ENCODE assay signal across 2 cellular contexts in the genomic region with DNA sequence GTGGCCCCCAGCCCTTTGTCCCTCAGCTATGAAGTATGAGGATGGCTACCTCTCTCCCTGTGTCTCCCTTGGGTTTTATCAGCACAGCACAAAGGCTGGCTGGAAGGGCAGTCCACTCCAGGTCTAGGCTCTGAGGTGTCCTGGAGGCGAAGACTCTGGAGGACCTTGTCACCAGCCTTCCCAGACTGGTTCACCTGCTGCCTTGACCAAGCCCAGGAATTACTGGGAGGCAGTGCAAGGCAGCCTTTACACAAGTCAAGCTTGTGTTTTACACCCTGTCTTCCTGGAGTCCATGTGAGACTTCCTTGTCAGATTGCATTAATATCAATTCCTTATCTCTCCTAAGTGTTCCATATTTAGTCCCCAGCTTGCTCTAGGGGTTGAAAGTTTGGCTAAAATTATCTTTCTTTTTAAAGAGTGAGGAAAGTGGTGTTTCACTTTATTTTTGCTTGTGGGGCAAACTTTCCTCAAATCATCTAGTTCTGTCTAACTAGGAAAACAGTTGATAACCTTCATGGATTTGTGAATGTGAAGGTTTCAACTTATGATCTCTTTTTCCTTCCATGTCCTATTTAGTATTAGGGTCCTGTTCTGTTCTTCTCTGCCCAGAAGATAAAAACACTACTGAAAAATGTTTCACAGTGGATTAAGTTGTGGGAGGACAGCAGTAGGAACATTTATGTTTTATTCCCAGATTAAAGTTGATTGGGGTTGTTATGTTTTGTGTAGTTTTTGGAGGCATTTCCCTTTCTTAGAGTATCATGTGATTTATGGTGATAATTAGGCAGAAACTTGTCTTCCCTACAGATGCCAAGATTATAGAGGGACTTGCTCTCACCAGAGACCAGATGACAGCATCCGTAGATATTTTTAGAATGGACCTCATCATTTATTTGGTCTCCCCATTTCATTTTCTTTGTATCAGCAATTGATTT.
TF ChIP-seq lines count a peak whose summit lies in the region.

No MANE protein-coding gene starts in this region.

TF ChIP-seq in IMR-90, 13 proteins besides CTCF, POLR2A, EP300 and RAD21:
- TF ChIP-seq, protein P1, sequence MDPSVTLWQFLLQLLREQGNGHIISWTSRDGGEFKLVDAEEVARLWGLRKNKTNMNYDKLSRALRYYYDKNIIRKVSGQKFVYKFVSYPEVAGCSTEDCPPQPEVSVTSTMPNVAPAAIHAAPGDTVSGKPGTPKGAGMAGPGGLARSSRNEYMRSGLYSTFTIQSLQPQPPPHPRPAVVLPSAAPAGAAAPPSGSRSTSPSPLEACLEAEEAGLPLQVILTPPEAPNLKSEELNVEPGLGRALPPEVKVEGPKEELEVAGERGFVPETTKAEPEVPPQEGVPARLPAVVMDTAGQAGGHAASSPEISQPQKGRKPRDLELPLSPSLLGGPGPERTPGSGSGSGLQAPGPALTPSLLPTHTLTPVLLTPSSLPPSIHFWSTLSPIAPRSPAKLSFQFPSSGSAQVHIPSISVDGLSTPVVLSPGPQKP (IDR thresholded peaks at IDR 0.05; ENCODE audit: borderline replicate concordance, low read depth, low read length), result no peak
- no peak for TF ChIP-seq MXI1 (IDR thresholded peaks at IDR 0.05; ENCODE audit: borderline replicate concordance, low read depth, low read length)
- TF ChIP-seq FOS (IDR thresholded peaks at IDR 0.05; ENCODE audit: low read depth, low read length), result no peak
- no peak for TF ChIP-seq CHD1 (IDR thresholded peaks at IDR 0.05; ENCODE audit: low read depth, low read length)
- no peak for TF ChIP-seq RCOR1 (IDR thresholded peaks at IDR 0.05; ENCODE audit: insufficient replicate concordance, low read length)
- TF ChIP-seq MAZ (IDR thresholded peaks at IDR 0.05; ENCODE audit: borderline replicate concordance, low read depth, low read length), result no peak
- TF ChIP-seq, protein P2, sequence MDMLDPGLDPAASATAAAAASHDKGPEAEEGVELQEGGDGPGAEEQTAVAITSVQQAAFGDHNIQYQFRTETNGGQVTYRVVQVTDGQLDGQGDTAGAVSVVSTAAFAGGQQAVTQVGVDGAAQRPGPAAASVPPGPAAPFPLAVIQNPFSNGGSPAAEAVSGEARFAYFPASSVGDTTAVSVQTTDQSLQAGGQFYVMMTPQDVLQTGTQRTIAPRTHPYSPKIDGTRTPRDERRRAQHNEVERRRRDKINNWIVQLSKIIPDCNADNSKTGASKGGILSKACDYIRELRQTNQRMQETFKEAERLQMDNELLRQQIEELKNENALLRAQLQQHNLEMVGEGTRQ (IDR thresholded peaks at IDR 0.05; ENCODE audit: low read depth, low read length), result no peak
- TF ChIP-seq NFE2L2 (IDR thresholded peaks at IDR 0.05; ENCODE audit: low read depth, low read length), result no peak
- TF ChIP-seq CEBPB (IDR thresholded peaks at IDR 0.05; ENCODE audit: low read depth, low read length), result no peak
- TF ChIP-seq RFX5 (IDR thresholded peaks at IDR 0.05; ENCODE audit: low read depth, low read length), result no peak
- no peak for TF ChIP-seq MAFK (IDR thresholded peaks at IDR 0.05; ENCODE audit: low read depth, low read length)
TF ChIP-seq in IMR-90: peak in this region for 0.

TF ChIP-seq in K562, 482 proteins besides CTCF, POLR2A, EP300 and RAD21:
- TF ChIP-seq HOXB6 (CRISPR knock-in tag; IDR thresholded peaks at IDR 0.05; ENCODE audit: borderline replicate concordance) (no peak), EWSR1 (IDR thresholded peaks at IDR 0.05; ENCODE audit: borderline replicate concordance, low read depth, partially characterized antibody) (no peak), ESRRB (CRISPR knock-in tag; IDR thresholded peaks at IDR 0.05; ENCODE audit: borderline replicate concordance) (no peak), ZBTB17 (CRISPR knock-in tag; IDR thresholded peaks at IDR 0.05) (peak; percentile 90), GABPA (tag; conservative IDR thresholded peaks at IDR 0.05; ENCODE audit: low read depth) (no peak), ZFP36 (IDR thresholded peaks at IDR 0.05; ENCODE audit: low read depth, low read length, partially characterized antibody) (no peak), ZNF354B (CRISPR knock-in tag; IDR thresholded peaks at IDR 0.05) (no peak), NUFIP1 (IDR thresholded peaks at IDR 0.05; ENCODE audit: partially characterized antibody) (no peak), HDAC2 (IDR thresholded peaks at IDR 0.05) (no peak), RBM14 (IDR thresholded peaks at IDR 0.05; ENCODE audit: borderline replicate concordance, insufficient read depth, low read depth, low read length) (no peak)
- TF ChIP-seq, protein P3, sequence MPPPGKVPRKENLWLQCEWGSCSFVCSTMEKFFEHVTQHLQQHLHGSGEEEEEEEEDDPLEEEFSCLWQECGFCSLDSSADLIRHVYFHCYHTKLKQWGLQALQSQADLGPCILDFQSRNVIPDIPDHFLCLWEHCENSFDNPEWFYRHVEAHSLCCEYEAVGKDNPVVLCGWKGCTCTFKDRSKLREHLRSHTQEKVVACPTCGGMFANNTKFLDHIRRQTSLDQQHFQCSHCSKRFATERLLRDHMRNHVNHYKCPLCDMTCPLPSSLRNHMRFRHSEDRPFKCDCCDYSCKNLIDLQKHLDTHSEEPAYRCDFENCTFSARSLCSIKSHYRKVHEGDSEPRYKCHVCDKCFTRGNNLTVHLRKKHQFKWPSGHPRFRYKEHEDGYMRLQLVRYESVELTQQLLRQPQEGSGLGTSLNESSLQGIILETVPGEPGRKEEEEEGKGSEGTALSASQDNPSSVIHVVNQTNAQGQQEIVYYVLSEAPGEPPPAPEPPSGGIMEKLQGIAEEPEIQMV (tag; conservative IDR thresholded peaks at IDR 0.05; ENCODE audit: low read depth), result no peak
- TF ChIP-seq, protein P4, sequence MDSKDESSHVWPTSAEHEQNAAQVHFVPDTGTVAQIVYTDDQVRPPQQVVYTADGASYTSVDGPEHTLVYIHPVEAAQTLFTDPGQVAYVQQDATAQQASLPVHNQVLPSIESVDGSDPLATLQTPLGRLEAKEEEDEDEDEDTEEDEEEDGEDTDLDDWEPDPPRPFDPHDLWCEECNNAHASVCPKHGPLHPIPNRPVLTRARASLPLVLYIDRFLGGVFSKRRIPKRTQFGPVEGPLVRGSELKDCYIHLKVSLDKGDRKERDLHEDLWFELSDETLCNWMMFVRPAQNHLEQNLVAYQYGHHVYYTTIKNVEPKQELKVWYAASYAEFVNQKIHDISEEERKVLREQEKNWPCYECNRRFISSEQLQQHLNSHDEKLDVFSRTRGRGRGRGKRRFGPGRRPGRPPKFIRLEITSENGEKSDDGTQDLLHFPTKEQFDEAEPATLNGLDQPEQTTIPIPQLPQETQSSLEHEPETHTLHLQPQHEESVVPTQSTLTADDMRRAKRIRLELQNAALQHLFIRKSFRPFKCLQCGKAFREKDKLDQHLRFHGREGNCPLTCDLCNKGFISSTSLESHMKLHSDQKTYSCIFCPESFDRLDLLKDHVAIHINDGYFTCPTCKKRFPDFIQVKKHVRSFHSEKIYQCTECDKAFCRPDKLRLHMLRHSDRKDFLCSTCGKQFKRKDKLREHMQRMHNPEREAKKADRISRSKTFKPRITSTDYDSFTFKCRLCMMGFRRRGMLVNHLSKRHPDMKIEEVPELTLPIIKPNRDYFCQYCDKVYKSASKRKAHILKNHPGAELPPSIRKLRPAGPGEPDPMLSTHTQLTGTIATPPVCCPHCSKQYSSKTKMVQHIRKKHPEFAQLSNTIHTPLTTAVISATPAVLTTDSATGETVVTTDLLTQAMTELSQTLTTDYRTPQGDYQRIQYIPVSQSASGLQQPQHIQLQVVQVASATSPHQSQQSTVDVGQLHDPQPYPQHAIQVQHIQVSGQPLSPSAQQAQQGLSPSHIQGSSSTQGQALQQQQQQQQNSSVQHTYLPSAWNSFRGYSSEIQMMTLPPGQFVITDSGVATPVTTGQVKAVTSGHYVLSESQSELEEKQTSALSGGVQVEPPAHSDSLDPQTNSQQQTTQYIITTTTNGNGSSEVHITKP (IDR thresholded peaks at IDR 0.05; ENCODE audit: partially characterized antibody), result no peak
- TF ChIP-seq, protein P5, sequence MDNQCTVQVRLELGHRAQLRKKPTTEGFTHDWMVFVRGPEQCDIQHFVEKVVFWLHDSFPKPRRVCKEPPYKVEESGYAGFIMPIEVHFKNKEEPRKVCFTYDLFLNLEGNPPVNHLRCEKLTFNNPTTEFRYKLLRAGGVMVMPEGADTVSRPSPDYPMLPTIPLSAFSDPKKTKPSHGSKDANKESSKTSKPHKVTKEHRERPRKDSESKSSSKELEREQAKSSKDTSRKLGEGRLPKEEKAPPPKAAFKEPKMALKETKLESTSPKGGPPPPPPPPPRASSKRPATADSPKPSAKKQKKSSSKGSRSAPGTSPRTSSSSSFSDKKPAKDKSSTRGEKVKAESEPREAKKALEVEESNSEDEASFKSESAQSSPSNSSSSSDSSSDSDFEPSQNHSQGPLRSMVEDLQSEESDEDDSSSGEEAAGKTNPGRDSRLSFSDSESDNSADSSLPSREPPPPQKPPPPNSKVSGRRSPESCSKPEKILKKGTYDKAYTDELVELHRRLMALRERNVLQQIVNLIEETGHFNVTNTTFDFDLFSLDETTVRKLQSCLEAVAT (IDR thresholded peaks at IDR 0.05), result peak in 1 of 2 experiments; percentile 46; a peak in 1 of 4 replicates
TF ChIP-seq in K562: peak in this region for 2.
